ENCODE assay signal across 1 cellular context in genomic region chr7:107322015-107322414, GRCh38.
A peak's percentile ranks its signal among the peaks of the same experiment; 100 is the strongest.
TF ChIP-seq lines count a peak whose summit lies in the region.

No MANE protein-coding gene starts in this region.

TF ChIP-seq in K562, 482 proteins besides CTCF, POLR2A, EP300 and RAD21 (continued from another document and continues in another):
- TF ChIP-seq, protein P1, sequence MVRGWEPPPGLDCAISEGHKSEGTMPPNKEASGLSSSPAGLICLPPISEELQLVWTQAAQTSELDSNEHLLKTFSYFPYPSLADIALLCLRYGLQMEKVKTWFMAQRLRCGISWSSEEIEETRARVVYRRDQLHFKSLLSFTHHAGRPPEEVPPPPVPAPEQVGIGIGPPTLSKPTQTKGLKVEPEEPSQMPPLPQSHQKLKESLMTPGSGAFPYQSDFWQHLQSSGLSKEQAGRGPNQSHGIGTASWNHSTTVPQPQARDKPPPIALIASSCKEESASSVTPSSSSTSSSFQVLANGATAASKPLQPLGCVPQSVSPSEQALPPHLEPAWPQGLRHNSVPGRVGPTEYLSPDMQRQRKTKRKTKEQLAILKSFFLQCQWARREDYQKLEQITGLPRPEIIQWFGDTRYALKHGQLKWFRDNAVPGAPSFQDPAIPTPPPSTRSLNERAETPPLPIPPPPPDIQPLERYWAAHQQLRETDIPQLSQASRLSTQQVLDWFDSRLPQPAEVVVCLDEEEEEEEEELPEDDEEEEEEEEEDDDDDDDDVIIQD (CRISPR knock-in tag; IDR thresholded peaks at IDR 0.05): no peak
- no peak for TF ChIP-seq PPARD (CRISPR knock-in tag; IDR thresholded peaks at IDR 0.05)
- no peak for TF ChIP-seq MLX (CRISPR knock-in tag; conservative IDR thresholded peaks at IDR 0.05)
- TF ChIP-seq BRCA1 (IDR thresholded peaks at IDR 0.05): no peak
- TF ChIP-seq BRCA1 (CRISPR knock-in tag; IDR thresholded peaks at IDR 0.05): no peak
- no peak for TF ChIP-seq ZNF431 (CRISPR knock-in tag; IDR thresholded peaks at IDR 0.05)
- TF ChIP-seq MYC (IDR thresholded peaks at IDR 0.05; ENCODE audit: low read depth, low read length): no peak; the same call in 1 of the 2 replicates
- no peak for TF ChIP-seq MYC (CRISPR knock-in tag; IDR thresholded peaks at IDR 0.05; ENCODE audit: borderline replicate concordance, low read depth)
- no peak for TF ChIP-seq RB1 (IDR thresholded peaks at IDR 0.05; ENCODE audit: low read depth)
- TF ChIP-seq KAT7 (CRISPR knock-in tag; IDR thresholded peaks at IDR 0.05; ENCODE audit: borderline replicate concordance): no peak
- no peak for TF ChIP-seq SLC30A9 (CRISPR knock-in tag; IDR thresholded peaks at IDR 0.05)
- TF ChIP-seq, protein P2, sequence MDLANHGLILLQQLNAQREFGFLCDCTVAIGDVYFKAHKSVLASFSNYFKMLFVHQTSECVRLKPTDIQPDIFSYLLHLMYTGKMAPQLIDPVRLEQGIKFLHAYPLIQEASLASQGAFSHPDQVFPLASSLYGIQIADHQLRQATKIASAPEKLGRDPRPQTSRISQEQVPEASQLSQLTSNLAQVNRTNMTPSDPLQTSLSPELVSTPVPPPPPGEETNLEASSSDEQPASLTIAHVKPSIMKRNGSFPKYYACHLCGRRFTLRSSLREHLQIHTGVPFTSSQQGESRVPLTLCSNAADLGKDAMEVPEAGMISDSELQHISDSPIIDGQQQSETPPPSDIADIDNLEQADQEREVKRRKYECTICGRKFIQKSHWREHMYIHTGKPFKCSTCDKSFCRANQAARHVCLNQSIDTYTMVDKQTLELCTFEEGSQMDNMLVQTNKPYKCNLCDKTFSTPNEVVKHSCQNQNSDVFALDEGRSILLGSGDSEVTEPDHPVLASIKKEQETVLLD (IDR thresholded peaks at IDR 0.05): no peak
- no peak for TF ChIP-seq CBX1 (IDR thresholded peaks at IDR 0.05; ENCODE audit: low read depth)
- TF ChIP-seq ZNF76 (CRISPR knock-in tag; IDR thresholded peaks at IDR 0.05; ENCODE audit: borderline replicate concordance): no peak
- no peak for TF ChIP-seq TSHZ1 (CRISPR knock-in tag; IDR thresholded peaks at IDR 0.05)
- no peak for TF ChIP-seq SMARCB1 (IDR thresholded peaks at IDR 0.05; ENCODE audit: insufficient read length, low read depth)
- TF ChIP-seq, protein P3, sequence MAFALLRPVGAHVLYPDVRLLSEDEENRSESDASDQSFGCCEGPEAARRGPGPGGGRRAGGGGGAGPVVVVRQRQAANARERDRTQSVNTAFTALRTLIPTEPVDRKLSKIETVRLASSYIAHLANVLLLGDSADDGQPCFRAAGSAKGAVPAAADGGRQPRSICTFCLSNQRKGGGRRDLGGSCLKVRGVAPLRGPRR (CRISPR knock-in tag; IDR thresholded peaks at IDR 0.05): no peak
- no peak for TF ChIP-seq BMI1 (IDR thresholded peaks at IDR 0.05; ENCODE audit: low read length)
- no peak for TF ChIP-seq ZNF311 (CRISPR knock-in tag; IDR thresholded peaks at IDR 0.05)
- TF ChIP-seq ZBTB43 (CRISPR knock-in tag; IDR thresholded peaks at IDR 0.05): no peak
- TF ChIP-seq NCOA1 (IDR thresholded peaks at IDR 0.05; ENCODE audit: low read depth): peak; percentile 36; the same call in 1 of the 2 replicates
- TF ChIP-seq MAFK (IDR thresholded peaks at IDR 0.05; ENCODE audit: low read length): peak; percentile 2; the same call in 1 of the 2 replicates
- TF ChIP-seq PTTG1 (tag; IDR thresholded peaks at IDR 0.05; ENCODE audit: low read depth): no peak
- TF ChIP-seq RBM22 (IDR thresholded peaks at IDR 0.05; ENCODE audit: low read depth, low read length, poor library complexity, severe bottlenecking): no peak
- TF ChIP-seq GABPB1 (CRISPR knock-in tag; IDR thresholded peaks at IDR 0.05): no peak
- TF ChIP-seq ZNF146 (CRISPR knock-in tag; IDR thresholded peaks at IDR 0.05; ENCODE audit: unreplicated experiment): no peak
- TF ChIP-seq RBM17 (IDR thresholded peaks at IDR 0.05; ENCODE audit: borderline replicate concordance, low read depth, low read length): no peak
- TF ChIP-seq ZC3H4 (CRISPR knock-in tag; IDR thresholded peaks at IDR 0.05; ENCODE audit: borderline replicate concordance): no peak
- TF ChIP-seq ZEB2 (IDR thresholded peaks at IDR 0.05): peak; percentile 62; the same call in 1 of the 2 replicates
- no peak for TF ChIP-seq OTX1 (CRISPR knock-in tag; IDR thresholded peaks at IDR 0.05)
- peak; percentile 66 for TF ChIP-seq LEF1 (IDR thresholded peaks at IDR 0.05)
- TF ChIP-seq NFE2 (IDR thresholded peaks at IDR 0.05; ENCODE audit: low read depth): peak; percentile 36; the same call in 1 of the 2 replicates
- no peak for TF ChIP-seq SNIP1 (IDR thresholded peaks at IDR 0.05; ENCODE audit: low read depth)
- no peak for TF ChIP-seq KDM4B (IDR thresholded peaks at IDR 0.05; ENCODE audit: borderline replicate concordance in 2 of 2, low read depth in 1 of 2)
- no peak for TF ChIP-seq SMAD3 (CRISPR knock-in tag; conservative IDR thresholded peaks at IDR 0.05)
- no peak for TF ChIP-seq ELF2 (CRISPR knock-in tag; IDR thresholded peaks at IDR 0.05)
- no peak for TF ChIP-seq POLR2B (IDR thresholded peaks at IDR 0.05; ENCODE audit: low read depth, partially characterized antibody)
- no peak for TF ChIP-seq ZNF133 (CRISPR knock-in tag; IDR thresholded peaks at IDR 0.05)
- TF ChIP-seq RAD51 (IDR thresholded peaks at IDR 0.05; ENCODE audit: borderline replicate concordance, low read depth): no peak; the same call in 1 of the 2 replicates
- TF ChIP-seq HDGF (IDR thresholded peaks at IDR 0.05): no peak
- no peak for TF ChIP-seq TEAD2 (tag; IDR thresholded peaks at IDR 0.05)
- TF ChIP-seq NR2C2 (CRISPR knock-in tag; IDR thresholded peaks at IDR 0.05): no peak
- TF ChIP-seq NR2C2 (tag; IDR thresholded peaks at IDR 0.05): peak; percentile 27; the same call in 1 of the 2 replicates
- TF ChIP-seq NRF1 (conservative IDR thresholded peaks at IDR 0.05 in 1 of 2, IDR thresholded peaks at IDR 0.05 in 1 of 2): no peak
- no peak for TF ChIP-seq ZNF785 (CRISPR knock-in tag; IDR thresholded peaks at IDR 0.05)
- no peak for TF ChIP-seq HNRNPLL (IDR thresholded peaks at IDR 0.05; ENCODE audit: low read depth, low read length, poor library complexity, severe bottlenecking)
- TF ChIP-seq SP2 (IDR thresholded peaks at IDR 0.05; ENCODE audit: extremely low read depth, low read depth, low read length, poor library complexity, severe bottlenecking): no peak
- no peak for TF ChIP-seq ZKSCAN3 (CRISPR knock-in tag; IDR thresholded peaks at IDR 0.05)
- no peak for TF ChIP-seq BRD4 (IDR thresholded peaks at IDR 0.05)
- TF ChIP-seq NFIC (IDR thresholded peaks at IDR 0.05): peak; percentile 54; the same call in 1 of the 2 replicates
- TF ChIP-seq EGR1 (conservative IDR thresholded peaks at IDR 0.05): no peak
- TF ChIP-seq MAFG (tag; conservative IDR thresholded peaks at IDR 0.05): no peak
- no peak for TF ChIP-seq JUNB (CRISPR knock-in tag; conservative IDR thresholded peaks at IDR 0.05)
- TF ChIP-seq NCOA6 (IDR thresholded peaks at IDR 0.05): no peak
- no peak for TF ChIP-seq BCLAF1 (IDR thresholded peaks at IDR 0.05; ENCODE audit: borderline replicate concordance in 1 of 2, control insufficient read depth in 1 of 2, low read depth in 2 of 2, low read length in 1 of 2)
- TF ChIP-seq CAMTA2 (CRISPR knock-in tag; conservative IDR thresholded peaks at IDR 0.05): no peak
- TF ChIP-seq KDM1A (IDR thresholded peaks at IDR 0.05): peak; percentile 91 to 93
- no peak for TF ChIP-seq ZBTB1 (CRISPR knock-in tag; IDR thresholded peaks at IDR 0.05; ENCODE audit: borderline replicate concordance, low read depth)
- no peak for TF ChIP-seq ZNF232 (CRISPR knock-in tag; IDR thresholded peaks at IDR 0.05)
- no peak for TF ChIP-seq HLTF (IDR thresholded peaks at IDR 0.05)
- no peak for TF ChIP-seq ZNF124 (CRISPR knock-in tag; IDR thresholded peaks at IDR 0.05)
- TF ChIP-seq, protein P4, sequence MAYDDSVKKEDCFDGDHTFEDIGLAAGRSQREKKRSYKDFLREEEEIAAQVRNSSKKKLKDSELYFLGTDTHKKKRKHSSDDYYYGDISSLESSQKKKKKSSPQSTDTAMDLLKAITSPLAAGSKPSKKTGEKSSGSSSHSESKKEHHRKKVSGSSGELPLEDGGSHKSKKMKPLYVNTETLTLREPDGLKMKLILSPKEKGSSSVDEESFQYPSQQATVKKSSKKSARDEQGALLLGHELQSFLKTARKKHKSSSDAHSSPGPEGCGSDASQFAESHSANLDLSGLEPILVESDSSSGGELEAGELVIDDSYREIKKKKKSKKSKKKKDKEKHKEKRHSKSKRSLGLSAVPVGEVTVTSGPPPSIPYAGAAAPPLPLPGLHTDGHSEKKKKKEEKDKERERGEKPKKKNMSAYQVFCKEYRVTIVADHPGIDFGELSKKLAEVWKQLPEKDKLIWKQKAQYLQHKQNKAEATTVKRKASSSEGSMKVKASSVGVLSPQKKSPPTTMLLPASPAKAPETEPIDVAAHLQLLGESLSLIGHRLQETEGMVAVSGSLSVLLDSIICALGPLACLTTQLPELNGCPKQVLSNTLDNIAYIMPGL (CRISPR knock-in tag; IDR thresholded peaks at IDR 0.05): no peak
- TF ChIP-seq TEAD4 (IDR thresholded peaks at IDR 0.05; ENCODE audit: low read length): peak; percentile 91
- TF ChIP-seq TEAD4 (CRISPR knock-in tag; IDR thresholded peaks at IDR 0.05; ENCODE audit: borderline replicate concordance): no peak
- no peak for TF ChIP-seq SETDB1 (IDR thresholded peaks at IDR 0.05; ENCODE audit: low read length)
- peak; percentile 65 for TF ChIP-seq SMARCA4 (IDR thresholded peaks at IDR 0.05)
- TF ChIP-seq KLF6 (CRISPR knock-in tag; IDR thresholded peaks at IDR 0.05; ENCODE audit: borderline replicate concordance): no peak
- TF ChIP-seq HDAC2 (IDR thresholded peaks at IDR 0.05): peak; percentile 86
- no peak for TF ChIP-seq TAF15 (IDR thresholded peaks at IDR 0.05; ENCODE audit: low read depth, low read length)
- TF ChIP-seq MBD2 (IDR thresholded peaks at IDR 0.05; ENCODE audit: borderline replicate concordance, low read depth): no peak
